ENCODE assay signal across 1 cellular context in genomic region chr15:52019394-52020252, GRCh38.
TF ChIP-seq lines count a peak whose summit lies in the region.

No MANE protein-coding gene starts in this region.

TF ChIP-seq in HepG2, 621 proteins besides CTCF, POLR2A, EP300 and RAD21 (continued from another document and continues in another):
- TF ChIP-seq ARID4A (CRISPR knock-in tag; IDR thresholded peaks at IDR 0.05; ENCODE audit: borderline replicate concordance): peak; percentile 66; the same call in 1 of the 2 replicates
- 0 out of 2 replicates have a peak, but pooled peaks have one; percentile 60 for TF ChIP-seq CENPT (CRISPR knock-in tag; IDR thresholded peaks at IDR 0.05; ENCODE audit: low read depth)
- TF ChIP-seq XRCC5 (optimal IDR thresholded peaks at IDR 0.05; ENCODE audit: low read length): peak; percentile 41
- TF ChIP-seq TRIM22 (IDR thresholded peaks at IDR 0.05): no peak
- TF ChIP-seq HIVEP1 (CRISPR knock-in tag; IDR thresholded peaks at IDR 0.05): no peak
- TF ChIP-seq ZNF510 (CRISPR knock-in tag; IDR thresholded peaks at IDR 0.05; ENCODE audit: low read depth): no peak
- no peak for TF ChIP-seq ZNF784 (CRISPR knock-in tag; IDR thresholded peaks at IDR 0.05; ENCODE audit: borderline replicate concordance)
- no peak for TF ChIP-seq ATM (IDR thresholded peaks at IDR 0.05; ENCODE audit: borderline replicate concordance)
- no peak for TF ChIP-seq FLYWCH1 (CRISPR knock-in tag; IDR thresholded peaks at IDR 0.05)
- peak; percentile 33; the same call in 1 of the 2 replicates for TF ChIP-seq ZNF605 (CRISPR knock-in tag; IDR thresholded peaks at IDR 0.05)
- TF ChIP-seq SMAD1 (CRISPR knock-in tag; IDR thresholded peaks at IDR 0.05; ENCODE audit: borderline replicate concordance, low read depth): 0 out of 2 replicates have a peak, but pooled peaks have one; percentile 13
- no peak for TF ChIP-seq ZNF484 (CRISPR knock-in tag; IDR thresholded peaks at IDR 0.05; ENCODE audit: borderline replicate concordance, low read depth)
- TF ChIP-seq MBD4 (IDR thresholded peaks at IDR 0.05; ENCODE audit: borderline replicate concordance, low read length): no peak
- TF ChIP-seq ZNF629 (CRISPR knock-in tag; conservative IDR thresholded peaks at IDR 0.05): peak; percentile 56
- peak; percentile 27 for TF ChIP-seq ZNF18 (CRISPR knock-in tag; IDR thresholded peaks at IDR 0.05; ENCODE audit: insufficient replicate concordance)
- no peak for TF ChIP-seq ARNT (IDR thresholded peaks at IDR 0.05)
- no peak for TF ChIP-seq GFI1 (CRISPR knock-in tag; IDR thresholded peaks at IDR 0.05; ENCODE audit: borderline replicate concordance)
- no peak; the same call in 1 of the 2 replicates for TF ChIP-seq ZNF558 (CRISPR knock-in tag; IDR thresholded peaks at IDR 0.05; ENCODE audit: borderline replicate concordance)
- TF ChIP-seq ZNF512B (CRISPR knock-in tag; IDR thresholded peaks at IDR 0.05; ENCODE audit: borderline replicate concordance): peak; percentile 67; the same call in 1 of the 2 replicates
- TF ChIP-seq PRDM4 (CRISPR knock-in tag; IDR thresholded peaks at IDR 0.05; ENCODE audit: borderline replicate concordance): no peak
- TF ChIP-seq ELF4 (CRISPR knock-in tag; IDR thresholded peaks at IDR 0.05; ENCODE audit: borderline replicate concordance): no peak
- TF ChIP-seq KLF11 (CRISPR knock-in tag; IDR thresholded peaks at IDR 0.05): no peak
- no peak for TF ChIP-seq ZNF570 (CRISPR knock-in tag; IDR thresholded peaks at IDR 0.05; ENCODE audit: borderline replicate concordance)
- no peak for TF ChIP-seq NR0B2 (CRISPR knock-in tag; IDR thresholded peaks at IDR 0.05)
- peak; percentile 45; the same call in 1 of the 2 replicates for TF ChIP-seq TARDBP (CRISPR knock-in tag; IDR thresholded peaks at IDR 0.05)
- TF ChIP-seq AHR (CRISPR knock-in tag; IDR thresholded peaks at IDR 0.05): no peak
- TF ChIP-seq E2F1 (CRISPR knock-in tag; IDR thresholded peaks at IDR 0.05): no peak
- no peak for TF ChIP-seq DBP (CRISPR knock-in tag; IDR thresholded peaks at IDR 0.05; ENCODE audit: not compliant biosample characterization)
- peak; percentile 82 for TF ChIP-seq FOSL2 (CRISPR knock-in tag; IDR thresholded peaks at IDR 0.05)
- peak; percentile 62; the same call in 1 of the 2 replicates for TF ChIP-seq ZC3H13 (CRISPR knock-in tag; IDR thresholded peaks at IDR 0.05)
- TF ChIP-seq ZFX (CRISPR knock-in tag; IDR thresholded peaks at IDR 0.05; ENCODE audit: low read depth): peak; percentile 40; the same call in 1 of the 2 replicates
- peak; percentile 59; the same call in 1 of the 2 replicates for TF ChIP-seq NCOA2 (CRISPR knock-in tag; IDR thresholded peaks at IDR 0.05)
- peak; percentile 74 for TF ChIP-seq ZBTB14 (CRISPR knock-in tag; IDR thresholded peaks at IDR 0.05)
- no peak for TF ChIP-seq JUN (CRISPR knock-in tag; IDR thresholded peaks at IDR 0.05)
- no peak for TF ChIP-seq ELF3 (CRISPR knock-in tag; IDR thresholded peaks at IDR 0.05)
- TF ChIP-seq ETV6 (CRISPR knock-in tag; conservative IDR thresholded peaks at IDR 0.05): peak; percentile 36; the same call in 1 of the 2 replicates
- TF ChIP-seq SRF (IDR thresholded peaks at IDR 0.05; ENCODE audit: low read depth, low read length): no peak
- no peak for TF ChIP-seq JDP2 (CRISPR knock-in tag; IDR thresholded peaks at IDR 0.05; ENCODE audit: borderline replicate concordance)
- TF ChIP-seq ZXDC (CRISPR knock-in tag; IDR thresholded peaks at IDR 0.05): peak; percentile 17; the same call in 1 of the 2 replicates
